Comparison of ENCODE assay signal across 22 cellular contexts in genomic region chr5:14295610-14296009, GRCh38.
DNase-seq lines count a peak whose midpoint lies in the region; ATAC-seq, FAIRE-seq and TF ChIP-seq lines count a peak whose summit lies in the region.
"Had no signal": no experiment of that assay in that cellular context is flagged by ENCODE, and none has a peak within 500 bp of the region (broad histone marks: within the 10 kb centered on the region; RNA-seq: fewer than 3 reads in every experiment).

No MANE protein-coding gene starts in this region.

- H3K27me3 ChIP-seq in BE2C (no peaks in the 10 kb centered on the region), H9 (ENCODE audit: insufficient read depth, low read length) (no peaks in the 10 kb centered on the region), heart right ventricle (no peaks in the 10 kb centered on the region), neural progenitor cell (no peaks in the 10 kb centered on the region)
- H3K27me3 ChIP-seq: BLaER1 treated with 17β-estradiol and CSF1 and Interleukin-3, amounts not matched to agents 10 nM and 100 nM; brain microvascular endothelial cell; Peyer's patch; tibial nerve had no signal

- peaks cover 17 to 50% (median 48%) of the 10 kb centered on the region in 3 experiments; a peak in 6 of 7 replicates for H3K36me3 Mint-ChIP-seq in H9 (ENCODE audit: insufficient read depth in 1 of 3, low read depth in 3 of 3)
- peaks cover 22% of the 10 kb centered on the region for H3K36me3 Mint-ChIP-seq in neural progenitor cell
- H3K36me3 Mint-ChIP-seq in activated T-helper 1 cell treated with anti-CD3 and anti-CD28 coated beads, Interleukin-12 subunit alpha, Interleukin-12 subunit beta, Interleukin-2, Interleukin-4 antibody, amounts not matched to agents 30 ng/mL and 10 ng/mL and 1 ng/mL, durations not matched to agents 14 hours and 24 hours and 36 hours (ENCODE audit: low read depth) = no peaks in the 10 kb centered on the region
- H3K36me3 Mint-ChIP-seq: activated naive CD4-positive, alpha-beta T cell treated with anti-CD3 and anti-CD28 coated beads, Interleukin-2, amount 10 ng/mL, durations not matched to agents 7 days and 5 days had no signal

- H4K91ac ChIP-seq in H9 (ENCODE audit: insufficient read length, low read depth, low read length) = no peak overlapping the region

- H3K9me3 Mint-ChIP-seq in H9 (no peaks in the 10 kb centered on the region), neural progenitor cell (no peaks in the 10 kb centered on the region)
- no peaks in the 10 kb centered on the region for H3K9me3 Mint-ChIP-seq in activated T-helper 1 cell treated with anti-CD3 and anti-CD28 coated beads, Interleukin-12 subunit alpha, Interleukin-12 subunit beta, Interleukin-2, Interleukin-4 antibody, amounts not matched to agents 30 ng/mL and 10 ng/mL and 1 ng/mL, durations not matched to agents 14 hours and 24 hours and 36 hours
- H3K9me3 Mint-ChIP-seq: activated naive CD4-positive, alpha-beta T cell treated with anti-CD3 and anti-CD28 coated beads, Interleukin-2, amount 10 ng/mL, durations not matched to agents 7 days and 5 days had no signal

- H4K5ac ChIP-seq in H9 (ENCODE audit: insufficient read length, low read depth, low read length) = no peak overlapping the region

- H3K4me1 Mint-ChIP-seq in H9 (no peaks in the 10 kb centered on the region), neural progenitor cell (peaks cover 33% of the 10 kb centered on the region)
- no peaks in the 10 kb centered on the region for H3K4me1 Mint-ChIP-seq in activated T-helper 1 cell treated with anti-CD3 and anti-CD28 coated beads, Interleukin-12 subunit alpha, Interleukin-12 subunit beta, Interleukin-2, Interleukin-4 antibody, amounts not matched to agents 30 ng/mL and 10 ng/mL and 1 ng/mL, durations not matched to agents 14 hours and 24 hours and 36 hours (ENCODE audit: low read depth)
- H3K4me1 Mint-ChIP-seq: activated naive CD4-positive, alpha-beta T cell treated with anti-CD3 and anti-CD28 coated beads, Interleukin-2, amount 10 ng/mL, durations not matched to agents 7 days and 5 days had no signal

- no peaks in the 10 kb centered on the region for H3K9me3 ChIP-seq in BE2C
- no peaks in the 10 kb centered on the region for H3K9me3 ChIP-seq in H9 (ENCODE audit: control insufficient read depth, low read depth, low read length)
- H3K9me3 ChIP-seq in heart right ventricle = no peaks in the 10 kb centered on the region
- no peaks in the 10 kb centered on the region for H3K9me3 ChIP-seq in neural progenitor cell (ENCODE audit: low read depth)
- H3K9me3 ChIP-seq: BLaER1 treated with 17β-estradiol and CSF1 and Interleukin-3, amounts not matched to agents 10 nM and 100 nM; Peyer's patch; tibial nerve had no signal

- H3K4me2 ChIP-seq in H9 (ENCODE audit: insufficient read depth, insufficient read length, low read length) = no peak overlapping the region
- H3K4me2 ChIP-seq in neural progenitor cell = no peak overlapping the region
- H3K4me2 ChIP-seq: BLaER1 treated with 17β-estradiol and CSF1 and Interleukin-3, amounts not matched to agents 10 nM and 100 nM had no signal

- no peak overlapping the region for H2BK15ac ChIP-seq in H9 (ENCODE audit: low read depth, low read length)

- H3K79me2 ChIP-seq in H9 (ENCODE audit: insufficient read depth, low read length) = no peaks in the 10 kb centered on the region
- no peaks in the 10 kb centered on the region for H3K79me2 ChIP-seq in neural progenitor cell (ENCODE audit: low read depth)

- no peaks in the 10 kb centered on the region; the same call in 1 of the 2 replicates for H3K27me3 Mint-ChIP-seq in H9 (ENCODE audit: low read depth)
- no peaks in the 10 kb centered on the region for H3K27me3 Mint-ChIP-seq in neural progenitor cell (ENCODE audit: insufficient read depth, low read depth)
- no peaks in the 10 kb centered on the region for H3K27me3 Mint-ChIP-seq in activated T-helper 1 cell treated with anti-CD3 and anti-CD28 coated beads, Interleukin-12 subunit alpha, Interleukin-12 subunit beta, Interleukin-2, Interleukin-4 antibody, amounts not matched to agents 30 ng/mL and 10 ng/mL and 1 ng/mL, durations not matched to agents 14 hours and 24 hours and 36 hours (ENCODE audit: insufficient read depth)
- H3K27me3 Mint-ChIP-seq: activated naive CD4-positive, alpha-beta T cell treated with anti-CD3 and anti-CD28 coated beads, Interleukin-2, amount 10 ng/mL, durations not matched to agents 7 days and 5 days had no signal

- no peak overlapping the region for H3K27ac ChIP-seq in H9 (ENCODE audit: insufficient read length, low read depth, low read length)
- peak overlapping the region in 8 of 10 donors; percentile 28 to 77 (median 68) for H3K27ac ChIP-seq in heart right ventricle
- H3K27ac ChIP-seq in neural progenitor cell = peak overlapping the region; percentile 17
- H3K27ac ChIP-seq: BLaER1 treated with 17β-estradiol and CSF1 and Interleukin-3, amounts not matched to agents 10 nM and 100 nM; brain microvascular endothelial cell; Peyer's patch; tibial nerve had no signal

- DNase-seq in BE2C (peak; percentile 34), H9 (no peak), heart right ventricle (no peak), neural progenitor cell (ENCODE audit: low spot score) (no peak), UCSD-AML1 (lab: John Stamatoyannopoulos, UW; ENCODE audit: unreplicated experiment) (no peak), D721Med (ENCODE audit: insufficient read length, low spot score) (no peak)
- DNase-seq in activated T-helper 1 cell treated with anti-CD3 and anti-CD28 coated beads, Interleukin-12 subunit alpha, Interleukin-12 subunit beta, Interleukin-2, Interleukin-4 antibody, amounts not matched to agents 30 ng/mL and 10 ng/mL and 1 ng/mL, durations not matched to agents 14 hours and 24 hours and 36 hours (ENCODE audit: low spot score) = no peak
- DNase-seq: activated CD4-positive, CD25-positive, alpha-beta regulatory T cell; activated naive CD4-positive, alpha-beta T cell treated with anti-CD3 and anti-CD28 coated beads, Interleukin-2, amount 10 ng/mL, durations not matched to agents 7 days and 5 days; brain microvascular endothelial cell; Calu3; effector CD4-positive, alpha-beta T cell; mesendoderm; NCI-H187; NCI-H526; nucleus accumbens; Peyer's patch; T1000 had no signal

- FAIRE-seq in D721Med (lab: Jason Lieb, UNC) = no peak
- FAIRE-seq: colon, GM12892 had no signal

- H4K20me1 ChIP-seq in H9 (ENCODE audit: control insufficient read depth, insufficient read depth, insufficient read length) = no peaks in the 10 kb centered on the region
- H4K20me1 ChIP-seq in neural progenitor cell (ENCODE audit: low read depth) = peaks cover 45% of the 10 kb centered on the region

- H2BK20ac ChIP-seq in H9 (ENCODE audit: low read depth, low read length, poor library complexity, severe bottlenecking) = no peak overlapping the region

- H2AK5ac ChIP-seq in H9 (ENCODE audit: insufficient read length, low read length) = no peak overlapping the region

- H4K8ac ChIP-seq in H9 (replicated peaks; ENCODE audit: insufficient read length, low read depth, low read length) = no peak overlapping the region

- 0 out of 2 replicates have a peak overlapping the region, but pooled peaks have one; percentile 50 for H3K14ac ChIP-seq in H9 (ENCODE audit: insufficient read depth, low read length)

- peaks cover 3% of the 10 kb centered on the region for H3K79me1 ChIP-seq in H9 (ENCODE audit: insufficient read depth, low read depth, low read length, poor library complexity, severe bottlenecking)

- ATAC-seq in heart right ventricle = peak in 7 of 8 donors; percentile 46 to 74 (median 58)

- no peak overlapping the region for H2BK12ac ChIP-seq in H9 (ENCODE audit: insufficient read length, low read depth, low read length)

- TF ChIP-seq CTCF in BE2C (IDR thresholded peaks at IDR 0.05; ENCODE audit: low read depth, low read length) = no peak
- no peak for TF ChIP-seq CTCF in H9 (conservative IDR thresholded peaks at IDR 0.05)
- no peak for TF ChIP-seq CTCF in heart right ventricle (IDR thresholded peaks at IDR 0.05)
- no peak for TF ChIP-seq CTCF in neural progenitor cell (IDR thresholded peaks at IDR 0.05)
- TF ChIP-seq CTCF in D721Med (IDR thresholded peaks at IDR 0.05; ENCODE audit: insufficient read depth, missing control alignments) = no peak

- no peak overlapping the region for H3K18ac ChIP-seq in H9 (ENCODE audit: insufficient read length, low read depth, low read length)

- H3K4me1 ChIP-seq in BE2C (peaks cover 33% of the 10 kb centered on the region), H9 (ENCODE audit: insufficient read depth, low read length) (no peaks in the 10 kb centered on the region), heart right ventricle (peaks cover 2 to 69% (median 47%) of the 10 kb centered on the region in 9 donors), neural progenitor cell (peaks cover 33% of the 10 kb centered on the region)
- H3K4me1 ChIP-seq: BLaER1 treated with 17β-estradiol and CSF1 and Interleukin-3, amounts not matched to agents 10 nM and 100 nM; Peyer's patch had no signal

- H3K36me3 ChIP-seq in BE2C (peaks cover 25% of the 10 kb centered on the region), heart right ventricle (peaks cover 0 to 92% (median 1%) of the 10 kb centered on the region in 9 donors), neural progenitor cell (no peaks in the 10 kb centered on the region)

- no peak overlapping the region for H3T11ph ChIP-seq in H9 (ENCODE audit: low read length)

- no peak overlapping the region for H3K4ac ChIP-seq in H9 (ENCODE audit: low read depth, low read length)

- H3K27ac Mint-ChIP-seq in H9 (peak overlapping the region; percentile 21 to 74 (median 28); a peak in 5 of 7 replicates), neural progenitor cell (no peak overlapping the region)
- no peak overlapping the region for H3K27ac Mint-ChIP-seq in activated T-helper 1 cell treated with anti-CD3 and anti-CD28 coated beads, Interleukin-12 subunit alpha, Interleukin-12 subunit beta, Interleukin-2, Interleukin-4 antibody, amounts not matched to agents 30 ng/mL and 10 ng/mL and 1 ng/mL, durations not matched to agents 14 hours and 24 hours and 36 hours
- H3K27ac Mint-ChIP-seq: activated naive CD4-positive, alpha-beta T cell treated with anti-CD3 and anti-CD28 coated beads, Interleukin-2, amount 10 ng/mL, durations not matched to agents 7 days and 5 days had no signal

- H3K4me3 Mint-ChIP-seq in H9 = no peak overlapping the region
- no peak overlapping the region for H3K4me3 Mint-ChIP-seq in neural progenitor cell
- H3K4me3 Mint-ChIP-seq in activated T-helper 1 cell treated with anti-CD3 and anti-CD28 coated beads, Interleukin-12 subunit alpha, Interleukin-12 subunit beta, Interleukin-2, Interleukin-4 antibody, amounts not matched to agents 30 ng/mL and 10 ng/mL and 1 ng/mL, durations not matched to agents 14 hours and 24 hours and 36 hours = no peak overlapping the region
- H3K4me3 Mint-ChIP-seq: activated naive CD4-positive, alpha-beta T cell treated with anti-CD3 and anti-CD28 coated beads, Interleukin-2, amount 10 ng/mL, durations not matched to agents 7 days and 5 days had no signal

- H3K23ac ChIP-seq in H9 (ENCODE audit: insufficient read length, low read depth, low read length) = no peak overlapping the region

- H2AFZ ChIP-seq in H9 (ENCODE audit: low read length) (no peak overlapping the region), neural progenitor cell (replicated peaks) (no peak overlapping the region)

- no peak overlapping the region for H2BK120ac ChIP-seq in H9 (ENCODE audit: low read depth, low read length, poor library complexity, severe bottlenecking)

- H3K4me3 ChIP-seq in BE2C (ENCODE audit: low read depth, low read length) (no peak overlapping the region), heart right ventricle (peak overlapping the region in 4 of 10 donors; percentile 10 to 21 (median 18)), neural progenitor cell (no peak overlapping the region)
- H3K4me3 ChIP-seq: BLaER1 treated with 17β-estradiol and CSF1 and Interleukin-3, amounts not matched to agents 10 nM and 100 nM; Peyer's patch; tibial nerve had no signal

- no peaks in the 10 kb centered on the region for H3K23me2 ChIP-seq in H9 (ENCODE audit: insufficient read length, low read depth, low read length, poor library complexity, severe bottlenecking)

- WGBS in H9 (ENCODE audit: extremely low coverage, insufficient read length, low lambda C conversion rate) = no CpG with 5 or more reads among the region's 5 CpGs
- WGBS in heart right ventricle, 2 donors = 43 to 72% methylated on average over 5 of the region's 5 CpGs

- H3K9ac ChIP-seq in H9 (ENCODE audit: extremely low read depth, insufficient read length, low read length) (no peak overlapping the region), neural progenitor cell (no peak overlapping the region)
- H3K9ac ChIP-seq: BLaER1 treated with 17β-estradiol and CSF1 and Interleukin-3, amounts not matched to agents 10 nM and 100 nM had no signal

- peaks cover 7% of the 10 kb centered on the region for H3F3A ChIP-seq in neural progenitor cell (ENCODE audit: low read depth)

- no peak overlapping the region for H3K56ac ChIP-seq in H9 (ENCODE audit: insufficient read length, low read depth, low read length)

- intact Hi-C loops in heart right ventricle (cut with DNase I) = loop anchor here in 1 of 10 donors (10.0 kb wide), 1 partner anchor 311 kb away; no protein-coding TSS in a partner anchor
- intact Hi-C loops in activated T-helper 1 cell treated with anti-CD3 and anti-CD28 coated beads, Interleukin-12 subunit alpha, Interleukin-12 subunit beta, Interleukin-2, Interleukin-4 antibody, amounts not matched to agents 30 ng/mL and 10 ng/mL and 1 ng/mL, durations not matched to agents 14 hours and 24 hours and 36 hours (cut with micrococcal nuclease) = no loop called here

- no peak overlapping the region for H2BK5ac ChIP-seq in H9 (ENCODE audit: insufficient read length, low read length)

Comparison
In these comparisons a context has a peak if more than half of its experiments do, and no peak if none do; other contexts are left out.
1. H3K27ac Mint-ChIP-seq: peak in H9 (3 of 3); none in neural progenitor cell (single experiment) and activated T-helper 1 cell treated with anti-CD3 and anti-CD28 coated beads, Interleukin-12 subunit alpha, Interleukin-12 subunit beta, Interleukin-2, Interleukin-4 antibody, amounts not matched to agents 30 ng/mL and 10 ng/mL and 1 ng/mL, durations not matched to agents 14 hours and 24 hours and 36 hours (single experiment).